ENCODE assay signal across 12 cellular contexts in the genomic region with DNA sequence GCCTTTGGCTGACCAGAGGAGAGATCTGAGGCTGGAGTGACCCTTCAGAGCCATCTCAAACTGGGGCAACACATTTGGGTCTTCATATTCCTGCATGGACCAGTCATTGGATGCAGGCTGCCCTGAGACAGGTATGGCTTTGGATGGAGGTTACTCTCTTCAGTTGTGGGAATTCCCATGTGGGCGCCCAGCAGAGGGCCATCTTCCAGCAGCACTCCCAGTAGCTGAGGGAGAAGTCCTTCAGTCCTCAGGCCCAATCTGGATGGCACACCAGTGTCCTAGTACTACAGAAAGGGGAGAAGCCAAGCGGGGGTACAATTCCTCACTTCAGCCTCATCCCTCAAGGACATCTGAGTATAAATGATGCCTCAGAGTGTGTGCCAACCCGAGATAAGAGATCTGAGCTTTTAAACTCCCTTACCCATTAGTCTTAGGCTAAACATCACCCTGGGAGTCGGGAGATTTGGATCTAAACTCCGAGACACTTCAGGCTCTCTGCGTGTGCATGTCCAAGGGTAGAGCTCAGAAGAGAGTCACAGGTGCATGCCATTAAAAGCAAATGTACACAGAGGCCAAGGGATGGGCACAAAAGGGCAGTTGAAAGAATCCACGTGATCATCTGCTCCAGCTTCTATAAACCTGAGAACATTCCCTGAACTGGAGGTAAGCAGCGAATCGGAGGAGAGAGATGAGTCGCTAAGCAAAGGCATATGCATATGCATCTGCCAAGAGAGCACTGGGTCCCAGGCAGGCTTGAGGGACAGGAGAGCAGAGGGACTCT.
DNase-seq lines count a peak whose midpoint lies in the region; ATAC-seq and TF ChIP-seq lines count a peak whose summit lies in the region.
"Had no signal": no experiment of that assay in that cellular context is flagged by ENCODE, and none has a peak within 500 bp of the region (broad histone marks: within the 10 kb centered on the region; RNA-seq: fewer than 3 reads in every experiment).

No MANE protein-coding gene starts in this region.

- ATAC-seq in Right ventricle myocardium superior (ENCODE audit: poor library complexity) (peak; percentile 60), RWPE2 (ENCODE audit: low read depth) (no peak), HG02571 (IDR thresholded peaks at IDR 0.05; ENCODE audit: unreplicated experiment) (no peak)
- ATAC-seq in activated naive CD8-positive, alpha-beta T cell treated with anti-CD3 and anti-CD28 coated beads, Interleukin-2, amount 50 U/mL, for 24 hours, result no peak

- DNase-seq in Right ventricle myocardium superior (no peak), right atrium auricular region (ENCODE audit: low spot score) (no peak), RWPE2 (ENCODE audit: low spot score) (no peak), iPS-NIHi11 (ENCODE audit: low spot score) (peak; percentile 21), NOMO-1 treated with dmso at 0.1 percent for 144 hours (lab: John Stamatoyannopoulos, UW; ENCODE audit: unreplicated experiment) (no peak), foreskin melanocyte (no peak)
- DNase-seq in activated naive CD8-positive, alpha-beta T cell treated with anti-CD3 and anti-CD28 coated beads, Interleukin-2, amount 50 U/mL, for 24 hours, result no peak
- DNase-seq: activated naive CD8-positive, alpha-beta T cell treated with anti-CD3 and anti-CD28 coated beads, Interleukin-2, amount 10 ng/mL, durations not matched to agents 7 days and 5 days; cortex of kidney; IMR-90 had no signal

- H3K27ac Mint-ChIP-seq in activated naive CD8-positive, alpha-beta T cell treated with anti-CD3 and anti-CD28 coated beads, Interleukin-2, amount 50 U/mL, for 24 hours, result no peak overlapping the region
- H3K27ac Mint-ChIP-seq: activated naive CD8-positive, alpha-beta T cell treated with anti-CD3 and anti-CD28 coated beads, Interleukin-2, amount 10 ng/mL, durations not matched to agents 7 days and 5 days had no signal

- no peaks in the 10 kb centered on the region for H3K27me3 ChIP-seq in right atrium auricular region
- H3K27me3 ChIP-seq in RWPE2 (ENCODE audit: insufficient read depth, poor library complexity, severe bottlenecking), result no peaks in the 10 kb centered on the region

- intact Hi-C loops in Right ventricle myocardium superior (cut with DNase I), result no loop called here

- TF ChIP-seq CTCF in right atrium auricular region (IDR thresholded peaks at IDR 0.05) (peak in 1 of 2 donors; percentile 33), RWPE2 (IDR thresholded peaks at IDR 0.05; ENCODE audit: poor library complexity, severe bottlenecking) (peak; percentile 13)

- peaks cover 2% of the 10 kb centered on the region for H3K27me3 Mint-ChIP-seq in activated naive CD8-positive, alpha-beta T cell treated with anti-CD3 and anti-CD28 coated beads, Interleukin-2, amount 50 U/mL, for 24 hours

- H3K4me3 ChIP-seq in right atrium auricular region (no peak overlapping the region), RWPE2 (ENCODE audit: severe bottlenecking) (no peak overlapping the region)

- H3K27ac ChIP-seq in right atrium auricular region (no peak overlapping the region), RWPE2 (ENCODE audit: poor library complexity, severe bottlenecking) (no peak overlapping the region)
- H3K27ac ChIP-seq: RWPE1 had no signal

- H3K36me3 Mint-ChIP-seq in activated naive CD8-positive, alpha-beta T cell treated with anti-CD3 and anti-CD28 coated beads, Interleukin-2, amount 50 U/mL, for 24 hours (ENCODE audit: low read depth), result no peaks in the 10 kb centered on the region
- H3K36me3 Mint-ChIP-seq: activated naive CD8-positive, alpha-beta T cell treated with anti-CD3 and anti-CD28 coated beads, Interleukin-2, amount 10 ng/mL, durations not matched to agents 7 days and 5 days had no signal

- no peaks in the 10 kb centered on the region for H3K9me3 ChIP-seq in right atrium auricular region
- H3K9me3 ChIP-seq in RWPE2 (ENCODE audit: severe bottlenecking), result no peaks in the 10 kb centered on the region

- no peaks in the 10 kb centered on the region for H3K9me3 Mint-ChIP-seq in activated naive CD8-positive, alpha-beta T cell treated with anti-CD3 and anti-CD28 coated beads, Interleukin-2, amount 50 U/mL, for 24 hours
- H3K9me3 Mint-ChIP-seq: activated naive CD8-positive, alpha-beta T cell treated with anti-CD3 and anti-CD28 coated beads, Interleukin-2, amount 10 ng/mL, durations not matched to agents 7 days and 5 days had no signal

- H3K4me1 ChIP-seq in right atrium auricular region (no peaks in the 10 kb centered on the region), RWPE2 (ENCODE audit: insufficient read depth, poor library complexity, severe bottlenecking) (no peaks in the 10 kb centered on the region)

- H3K36me3 ChIP-seq in right atrium auricular region (no peaks in the 10 kb centered on the region), RWPE2 (ENCODE audit: low read depth) (no peaks in the 10 kb centered on the region)

- peaks cover 13% of the 10 kb centered on the region for H3K4me1 Mint-ChIP-seq in activated naive CD8-positive, alpha-beta T cell treated with anti-CD3 and anti-CD28 coated beads, Interleukin-2, amount 50 U/mL, for 24 hours

- no peak overlapping the region for H3K4me3 Mint-ChIP-seq in activated naive CD8-positive, alpha-beta T cell treated with anti-CD3 and anti-CD28 coated beads, Interleukin-2, amount 50 U/mL, for 24 hours
